31 cellular contexts compared by ENCODE assay signal in the genomic region with DNA sequence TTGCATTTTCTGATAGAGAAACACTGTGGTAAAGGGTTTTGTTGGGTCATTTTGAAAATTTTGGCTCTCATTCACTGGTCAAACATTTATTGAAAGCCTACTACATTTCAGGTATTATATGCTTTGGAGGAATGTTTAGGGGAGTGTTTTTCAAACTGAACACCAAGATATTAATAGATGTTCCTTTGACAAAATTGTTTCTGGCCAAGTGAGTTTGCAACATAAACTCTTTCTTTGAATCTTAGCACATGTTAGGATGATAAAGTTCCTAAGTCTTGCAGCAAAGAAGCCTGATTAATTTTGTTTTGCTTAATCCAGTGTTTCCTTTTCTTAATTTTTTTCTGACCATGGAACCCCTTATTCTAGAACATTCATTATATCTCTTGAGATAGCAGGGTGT.
"Had no signal": no experiment of that assay in that cellular context is flagged by ENCODE, and none has a peak within 500 bp of the region (broad histone marks: within the 10 kb centered on the region; RNA-seq: fewer than 3 reads in every experiment).

No MANE protein-coding gene starts in this region.

- H3K4me1 ChIP-seq: pancreas had no signal

- H3K4me1 Mint-ChIP-seq: immature natural killer cell; memory B cell; naive B cell; neural crest cell; stimulated activated naive CD8-positive, alpha-beta T cell treated with anti-CD3 and anti-CD28 coated beads, Interleukin-15, amount 100 ng/mL, for 72 hours had no signal

- FAIRE-seq: endometrium, frontal cortex, pancreas had no signal

- H3K36me3 Mint-ChIP-seq: immature natural killer cell; memory B cell; naive B cell; natural killer cell treated with Interleukin-12 subunit alpha and Interleukin-12 subunit beta and Interleukin-15 and Interleukin-18, amount 100 ng/mL, for 72 hours had no signal

- H3K4me3 ChIP-seq: lung, mucosa of descending colon, pancreas, right lobe of liver, smooth muscle cell, testis, tibial nerve, upper lobe of left lung had no signal

- H3K27ac Mint-ChIP-seq: effector memory CD8-positive, alpha-beta T cell; immature natural killer cell; memory B cell; naive B cell; natural killer cell treated with Interleukin-12 subunit alpha and Interleukin-12 subunit beta and Interleukin-15 and Interleukin-18, amount 100 ng/mL, for 72 hours; stimulated activated naive CD8-positive, alpha-beta T cell treated with anti-CD3 and anti-CD28 coated beads, Interleukin-15, amount 100 ng/mL, for 72 hours had no signal

- H3K27me3 ChIP-seq: neutrophil, pancreas, right lobe of liver, testis, tibial nerve, upper lobe of left lung had no signal

- H3K27me3 Mint-ChIP-seq: effector memory CD8-positive, alpha-beta T cell; memory B cell; stimulated activated naive CD8-positive, alpha-beta T cell treated with anti-CD3 and anti-CD28 coated beads, Interleukin-15, amount 100 ng/mL, for 72 hours had no signal

- H3K27ac ChIP-seq: neutrophil, pancreas, right lobe of liver, testis, tibial nerve, upper lobe of left lung had no signal

- DNase-seq: cerebellar nuclear complex; cortex of kidney; effector memory CD8-positive, alpha-beta T cell; erythroblast; hypothalamus; immature natural killer cell; islet precursor cell; kidney glomerular epithelial cell; left colon; mucosa of descending colon; naive B cell; pancreas; retina; right lobe of liver; stimulated activated CD4-positive, alpha-beta T cell treated with anti-CD3 and anti-CD28 coated beads, Interleukin-12 subunit alpha, Interleukin-12 subunit beta, amount 100 ng/mL, for 4 hours; stimulated activated CD4-positive, alpha-beta T cell treated with anti-CD3 and anti-CD28 coated beads, Interleukin-1b, Interleukin-23, amount 100 ng/mL, for 48 hours; stimulated activated CD4-positive, alpha-beta T cell treated with anti-CD3 and anti-CD28 coated beads, Interleukin-4, amount 100 ng/mL, for 1 hour; stimulated activated CD8-positive, alpha-beta memory T cell treated with anti-CD3 and anti-CD28 coated beads, Interleukin-4, amount 100 ng/mL, for 48 hours; stimulated activated naive CD4-positive, alpha-beta T cell; stimulated activated naive CD8-positive, alpha-beta T cell treated with anti-CD3 and anti-CD28 coated beads, Interleukin-15, amount 100 ng/mL, for 72 hours; testis; upper lobe of left lung had no signal

- ATAC-seq: effector memory CD8-positive, alpha-beta T cell; left colon; mucosa of descending colon; natural killer cell treated with Interleukin-12 subunit alpha and Interleukin-12 subunit beta and Interleukin-15 and Interleukin-18, amount 100 ng/mL, for 72 hours; pancreas; stimulated activated naive CD8-positive, alpha-beta T cell treated with anti-CD3 and anti-CD28 coated beads, Interleukin-15, amount 100 ng/mL, for 72 hours had no signal

- H3K4me3 Mint-ChIP-seq: effector memory CD8-positive, alpha-beta T cell; immature natural killer cell; memory B cell; naive B cell; natural killer cell treated with Interleukin-12 subunit alpha and Interleukin-12 subunit beta and Interleukin-15 and Interleukin-18, amount 100 ng/mL, for 72 hours; neural crest cell; stimulated activated naive CD8-positive, alpha-beta T cell treated with anti-CD3 and anti-CD28 coated beads, Interleukin-15, amount 100 ng/mL, for 72 hours had no signal

- H3K4me2 ChIP-seq: smooth muscle cell had no signal

- H3K9me3 Mint-ChIP-seq: effector memory CD8-positive, alpha-beta T cell; natural killer cell treated with Interleukin-12 subunit alpha and Interleukin-12 subunit beta and Interleukin-15 and Interleukin-18, amount 100 ng/mL, for 72 hours; neural crest cell; stimulated activated naive CD8-positive, alpha-beta T cell treated with anti-CD3 and anti-CD28 coated beads, Interleukin-15, amount 100 ng/mL, for 72 hours had no signal

- H3K9me3 ChIP-seq: mucosa of descending colon, neutrophil, pancreas, right lobe of liver, testis, tibial nerve, upper lobe of left lung had no signal

- H3K36me3 ChIP-seq: neutrophil, pancreas, right lobe of liver, tibial nerve, upper lobe of left lung had no signal
